In the genomic region with DNA sequence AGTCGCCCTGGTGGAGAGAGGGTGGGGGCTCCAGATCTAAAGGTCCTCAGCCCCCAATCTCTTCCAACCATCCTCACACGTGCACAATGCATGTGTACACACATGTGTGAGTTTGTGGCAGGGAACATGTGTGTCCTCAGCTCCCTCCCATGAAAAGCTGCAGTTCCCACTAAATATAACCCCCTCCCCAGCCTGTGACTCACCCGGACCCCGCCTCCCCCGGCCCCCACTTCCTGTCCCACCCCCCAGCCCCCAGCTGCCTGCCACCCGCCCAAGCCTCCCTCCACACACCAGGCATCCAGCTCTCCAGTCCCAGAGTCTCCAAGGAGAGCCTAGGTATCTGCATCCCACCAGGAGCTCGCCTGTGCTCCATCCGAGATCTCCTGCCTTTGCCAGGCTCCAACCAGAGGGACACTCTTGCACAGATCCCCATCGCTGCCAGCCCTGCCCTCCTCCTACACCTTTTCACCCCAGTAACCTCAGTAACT, we compare ENCODE assay signal across 2 cellular contexts.
TF ChIP-seq lines count a peak whose summit lies in the region.

No MANE protein-coding gene starts in this region.

TF ChIP-seq in A549, 52 proteins besides CTCF, POLR2A, EP300 and RAD21:
- no peak for TF ChIP-seq TFCP2L1 (CRISPR knock-in tag; IDR thresholded peaks at IDR 0.05)
- no peak for TF ChIP-seq HOXA7 (CRISPR knock-in tag; IDR thresholded peaks at IDR 0.05)
- TF ChIP-seq MAFK (IDR thresholded peaks at IDR 0.05; ENCODE audit: partially characterized antibody), result no peak
- no peak for TF ChIP-seq KDM1A (IDR thresholded peaks at IDR 0.05; ENCODE audit: low read depth)
- TF ChIP-seq, protein P1, sequence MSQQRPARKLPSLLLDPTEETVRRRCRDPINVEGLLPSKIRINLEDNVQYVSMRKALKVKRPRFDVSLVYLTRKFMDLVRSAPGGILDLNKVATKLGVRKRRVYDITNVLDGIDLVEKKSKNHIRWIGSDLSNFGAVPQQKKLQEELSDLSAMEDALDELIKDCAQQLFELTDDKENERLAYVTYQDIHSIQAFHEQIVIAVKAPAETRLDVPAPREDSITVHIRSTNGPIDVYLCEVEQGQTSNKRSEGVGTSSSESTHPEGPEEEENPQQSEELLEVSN (IDR thresholded peaks at IDR 0.05; ENCODE audit: borderline replicate concordance, low read depth), result no peak
- TF ChIP-seq, protein P2, sequence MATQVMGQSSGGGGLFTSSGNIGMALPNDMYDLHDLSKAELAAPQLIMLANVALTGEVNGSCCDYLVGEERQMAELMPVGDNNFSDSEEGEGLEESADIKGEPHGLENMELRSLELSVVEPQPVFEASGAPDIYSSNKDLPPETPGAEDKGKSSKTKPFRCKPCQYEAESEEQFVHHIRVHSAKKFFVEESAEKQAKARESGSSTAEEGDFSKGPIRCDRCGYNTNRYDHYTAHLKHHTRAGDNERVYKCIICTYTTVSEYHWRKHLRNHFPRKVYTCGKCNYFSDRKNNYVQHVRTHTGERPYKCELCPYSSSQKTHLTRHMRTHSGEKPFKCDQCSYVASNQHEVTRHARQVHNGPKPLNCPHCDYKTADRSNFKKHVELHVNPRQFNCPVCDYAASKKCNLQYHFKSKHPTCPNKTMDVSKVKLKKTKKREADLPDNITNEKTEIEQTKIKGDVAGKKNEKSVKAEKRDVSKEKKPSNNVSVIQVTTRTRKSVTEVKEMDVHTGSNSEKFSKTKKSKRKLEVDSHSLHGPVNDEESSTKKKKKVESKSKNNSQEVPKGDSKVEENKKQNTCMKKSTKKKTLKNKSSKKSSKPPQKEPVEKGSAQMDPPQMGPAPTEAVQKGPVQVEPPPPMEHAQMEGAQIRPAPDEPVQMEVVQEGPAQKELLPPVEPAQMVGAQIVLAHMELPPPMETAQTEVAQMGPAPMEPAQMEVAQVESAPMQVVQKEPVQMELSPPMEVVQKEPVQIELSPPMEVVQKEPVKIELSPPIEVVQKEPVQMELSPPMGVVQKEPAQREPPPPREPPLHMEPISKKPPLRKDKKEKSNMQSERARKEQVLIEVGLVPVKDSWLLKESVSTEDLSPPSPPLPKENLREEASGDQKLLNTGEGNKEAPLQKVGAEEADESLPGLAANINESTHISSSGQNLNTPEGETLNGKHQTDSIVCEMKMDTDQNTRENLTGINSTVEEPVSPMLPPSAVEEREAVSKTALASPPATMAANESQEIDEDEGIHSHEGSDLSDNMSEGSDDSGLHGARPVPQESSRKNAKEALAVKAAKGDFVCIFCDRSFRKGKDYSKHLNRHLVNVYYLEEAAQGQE (IDR thresholded peaks at IDR 0.05), result no peak
- no peak for TF ChIP-seq ZC3H11A (IDR thresholded peaks at IDR 0.05)
- no peak for TF ChIP-seq RNF2 (IDR thresholded peaks at IDR 0.05; ENCODE audit: borderline replicate concordance, low read depth)
- TF ChIP-seq CEBPB (IDR thresholded peaks at IDR 0.05), result no peak
- no peak for TF ChIP-seq RARB (CRISPR knock-in tag; IDR thresholded peaks at IDR 0.05)
- no peak for TF ChIP-seq ZFP36 (IDR thresholded peaks at IDR 0.05; ENCODE audit: borderline replicate concordance, partially characterized antibody)
- no peak for TF ChIP-seq JUNB (IDR thresholded peaks at IDR 0.05)
- no peak for TF ChIP-seq NPAS2 (CRISPR knock-in tag; IDR thresholded peaks at IDR 0.05; ENCODE audit: borderline replicate concordance)
- TF ChIP-seq ZNF302 (CRISPR knock-in tag; IDR thresholded peaks at IDR 0.05), result no peak
- no peak for TF ChIP-seq PHF8 (IDR thresholded peaks at IDR 0.05; ENCODE audit: borderline replicate concordance, low read depth)
- TF ChIP-seq SMC3 (IDR thresholded peaks at IDR 0.05), result no peak
- no peak for TF ChIP-seq CHD4 (IDR thresholded peaks at IDR 0.05; ENCODE audit: borderline replicate concordance)

TF ChIP-seq in K562, 482 proteins besides CTCF, POLR2A, EP300 and RAD21:
- TF ChIP-seq CTBP1 (IDR thresholded peaks at IDR 0.05; ENCODE audit: borderline replicate concordance), result no peak
- TF ChIP-seq ZBTB7A (IDR thresholded peaks at IDR 0.05; ENCODE audit: borderline replicate concordance, control insufficient read depth, low read depth, low read length), result peak; percentile 22; the same call in 1 of the 2 replicates
- TF ChIP-seq KDM5B (IDR thresholded peaks at IDR 0.05; ENCODE audit: insufficient replicate concordance, low read depth, low read length), result peak; percentile 21
